8 cellular contexts compared by ENCODE assay signal in genomic region chr12:111298583-111299436, GRCh38.
DNase-seq lines count a peak whose midpoint lies in the region; TF ChIP-seq lines count a peak whose summit lies in the region.

No MANE protein-coding gene starts in this region.

- intact Hi-C loops in testis (cut with DNase I; ENCODE audit: low total_unique reads) = loop anchor here (10.0 kb wide), 1 partner anchor 274 kb away; no protein-coding TSS in a partner anchor

- TF ChIP-seq CTCF in epithelial cell of proximal tubule (conservative IDR thresholded peaks at IDR 0.05; ENCODE audit: low read depth, low read length) = peak; percentile 83
- TF ChIP-seq CTCF in nephron progenitor cell (IDR thresholded peaks at IDR 0.05) = peak; percentile 87
- peak; percentile 63 to 77 (median 77) for TF ChIP-seq CTCF in testis (IDR thresholded peaks at IDR 0.05)

- H3K36me3 ChIP-seq in testis (ENCODE audit: low read depth, missing control alignments) = no peaks in the 10 kb centered on the region

- H3K27ac ChIP-seq in testis = no peak overlapping the region

- no peak for TF ChIP-seq POLR2A in testis (IDR thresholded peaks at IDR 0.05)

- H3K27me3 Mint-ChIP-seq in nephron progenitor cell (ENCODE audit: low read depth, poor library complexity) = peaks cover 3% of the 10 kb centered on the region

- DNase-seq in activated gamma-delta T cell treated with Interleukin-2 at 50 U/mL for 16 hours (peak; percentile 42), activated gamma-delta T cell (lab: John Stamatoyannopoulos, UW) (no peak), NCI-H345 (lab: John Stamatoyannopoulos, UW) (peak; percentile 57), epithelial cell of proximal tubule (ENCODE audit: low read depth) (no peak), nephron progenitor cell (peak; percentile 83), testis (peak; percentile 65), NCI-H187 (lab: John Stamatoyannopoulos, UW) (no peak)
- peak; percentile 5 for DNase-seq in activated CD8-positive, alpha-beta memory T cell treated with anti-CD3 and anti-CD28 coated beads, Interleukin-2, amount 50 U/mL, for 1 hour (ENCODE audit: extremely low read depth)

- H3K27ac Mint-ChIP-seq in nephron progenitor cell = no peak overlapping the region

- H3K4me3 ChIP-seq in epithelial cell of proximal tubule (ENCODE audit: low read depth, low read length) = no peak overlapping the region
- H3K4me3 ChIP-seq in testis = no peak overlapping the region

- no peaks in the 10 kb centered on the region for H3K27me3 ChIP-seq in testis

- no peaks in the 10 kb centered on the region for H3K4me1 ChIP-seq in testis

- H3K9me3 ChIP-seq in testis = no peaks in the 10 kb centered on the region

- H3K4me1 Mint-ChIP-seq in nephron progenitor cell = no peaks in the 10 kb centered on the region

- H3K9me3 Mint-ChIP-seq in nephron progenitor cell = peaks cover 6% of the 10 kb centered on the region

- H3K36me3 Mint-ChIP-seq in nephron progenitor cell (ENCODE audit: low read depth) = no peaks in the 10 kb centered on the region

- 61 to 67% methylated on average over 12 to 14 of the region's 14 CpGs for WGBS in testis, 2 donors

- H3K4me3 Mint-ChIP-seq in nephron progenitor cell = no peak overlapping the region

Comparison
In these comparisons a context has a peak if more than half of its experiments do, and no peak if none do; other contexts are left out.
1. DNase-seq: peak in activated gamma-delta T cell treated with Interleukin-2 at 50 U/mL for 16 hours (single experiment), NCI-H345 (single experiment), activated CD8-positive, alpha-beta memory T cell treated with anti-CD3 and anti-CD28 coated beads, Interleukin-2, amount 50 U/mL, for 1 hour (single experiment), nephron progenitor cell (single experiment) and testis (single experiment); none in activated gamma-delta T cell (single experiment), epithelial cell of proximal tubule (single experiment) and NCI-H187 (0 of 2).
2. Peak in every context shown above with its lines, with median percentiles within 50 percentile points of each other: CTCF ChIP-seq.